9 cellular contexts compared by ENCODE assay signal in the genomic region with DNA sequence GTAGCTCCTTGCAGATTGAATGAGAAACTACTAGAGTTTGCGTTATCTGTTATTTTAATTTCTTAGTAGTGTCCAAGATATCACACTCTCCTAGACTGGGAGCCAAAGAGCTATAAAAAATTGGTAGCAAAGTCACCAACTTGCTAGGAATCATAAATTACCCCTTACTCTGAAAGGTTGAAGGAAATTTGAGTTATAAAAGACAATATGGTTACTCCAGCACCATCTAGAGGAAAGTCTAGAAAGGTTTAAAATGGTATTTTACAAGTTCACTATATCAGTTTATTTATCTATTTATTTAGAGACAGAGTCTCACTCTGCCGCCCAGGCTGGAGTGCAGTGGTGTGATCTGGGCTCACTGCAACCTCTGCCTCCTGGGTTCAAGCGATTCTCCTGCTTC.
DNase-seq lines count a peak whose midpoint lies in the region; ATAC-seq, FAIRE-seq and TF ChIP-seq lines count a peak whose summit lies in the region.
"Had no signal": no experiment of that assay in that cellular context is flagged by ENCODE, and none has a peak within 500 bp of the region (broad histone marks: within the 10 kb centered on the region; RNA-seq: fewer than 3 reads in every experiment).

No MANE protein-coding gene starts in this region.

- peak in 2 of 4 donors; percentile 14 to 22 for TF ChIP-seq CTCF in pancreas (IDR thresholded peaks at IDR 0.05)
- TF ChIP-seq CTCF in ovary (IDR thresholded peaks at IDR 0.05): peak in 1 of 3 donors; percentile 19

- H3K27me3 ChIP-seq in pancreas (no peaks in the 10 kb centered on the region), ovary (no peaks in the 10 kb centered on the region)

- no peaks in the 10 kb centered on the region for H3K9me3 ChIP-seq in pancreas
- H3K9me3 ChIP-seq in ovary: no peaks in the 10 kb centered on the region

- WGBS in pancreas, 2 donors: 50 to 53% methylated on average over 3 of the region's 3 CpGs
- 59 to 63% (median 63%) methylated on average over 3 of the region's 3 CpGs for WGBS in ovary, 3 donors

- TF ChIP-seq EP300 in ovary (IDR thresholded peaks at IDR 0.05): no peak

- H3K36me3 ChIP-seq in pancreas: no peaks in the 10 kb centered on the region
- H3K36me3 ChIP-seq in ovary: no peaks in the 10 kb centered on the region

- H3K27ac ChIP-seq in pancreas: no peak overlapping the region
- no peak overlapping the region for H3K27ac ChIP-seq in ovary

- intact Hi-C loops in pancreas (cut with DNase I) (loop anchor here in 1 of 3 donors (10.0 kb wide), 1 partner anchor 229 kb away; no protein-coding TSS in a partner anchor), ovary (cut with DNase I) (no loop called here)

- ATAC-seq in pancreas: peak in 3 of 4 donors; percentile 35 to 51 (median 48)

- FAIRE-seq in G401.6 (lab: Jason Lieb, UNC): peak; percentile 60
- FAIRE-seq in pancreas (lab: Jason Lieb, UNC): no peak

- DNase-seq in NAMALWA (ENCODE audit: low spot score) (peak; percentile 38), pancreas (no peak), LoVo (ENCODE audit: low spot score) (no peak), ovary (no peak), NCI-H82 treated with DMSO at 0.1 percent for 48 hours (lab: John Stamatoyannopoulos, UW; ENCODE audit: unreplicated experiment) (no peak)
- DNase-seq in central memory CD4-positive, alpha-beta T cell: peak; percentile 8
- DNase-seq in activated naive CD4-positive, alpha-beta T cell (lab: John Stamatoyannopoulos, UW): no peak
- DNase-seq: NCI-H187 had no signal

- no peak overlapping the region for H3K4me3 ChIP-seq in pancreas
- no peak overlapping the region for H3K4me3 ChIP-seq in ovary

- peaks cover 0 to 15% (median 12%) of the 10 kb centered on the region in 3 donors for H3K4me1 ChIP-seq in pancreas
- no peaks in the 10 kb centered on the region for H3K4me1 ChIP-seq in ovary (ENCODE audit: insufficient read depth)

- no peak for TF ChIP-seq POLR2A in ovary (IDR thresholded peaks at IDR 0.05)

Comparison
In these comparisons a context has a peak if more than half of its experiments do, and no peak if none do; other contexts are left out.
1. DNase-seq: peak in NAMALWA (single experiment) and central memory CD4-positive, alpha-beta T cell (single experiment); none in pancreas (0 of 6), LoVo (single experiment), ovary (0 of 5), NCI-H82 treated with DMSO at 0.1 percent for 48 hours (single experiment) and activated naive CD4-positive, alpha-beta T cell (0 of 4).